In genomic region chr22:23912293-23912903, GRCh38 we compare ENCODE assay signal across 2 cellular contexts.
TF ChIP-seq lines count a peak whose summit lies in the region.

No MANE protein-coding gene starts in this region.

TF ChIP-seq in HCT116, 20 proteins besides CTCF, POLR2A, EP300 and RAD21:
- no peak for TF ChIP-seq REST (IDR thresholded peaks at IDR 0.05; ENCODE audit: low read depth)
- no peak for TF ChIP-seq CBX3 (IDR thresholded peaks at IDR 0.05; ENCODE audit: low read depth)
- TF ChIP-seq ZBTB33 (IDR thresholded peaks at IDR 0.05; ENCODE audit: extremely low read depth, insufficient replicate concordance, low read length): no peak
- no peak for TF ChIP-seq SIN3A (IDR thresholded peaks at IDR 0.05; ENCODE audit: low read depth)
- TF ChIP-seq TCF7L2 (IDR thresholded peaks at IDR 0.05; ENCODE audit: borderline replicate concordance, extremely low read depth, insufficient read depth, insufficient read length): no peak
- TF ChIP-seq JUND (IDR thresholded peaks at IDR 0.05): no peak
TF ChIP-seq in HCT116: peak in this region for 0.

TF ChIP-seq in HepG2, 621 proteins besides CTCF, POLR2A, EP300 and RAD21:
- no peak for TF ChIP-seq SKI (IDR thresholded peaks at IDR 0.05; ENCODE audit: partially characterized antibody)
- TF ChIP-seq ZNF234 (CRISPR knock-in tag; conservative IDR thresholded peaks at IDR 0.05): no peak
- no peak for TF ChIP-seq HDAC6 (IDR thresholded peaks at IDR 0.05; ENCODE audit: low read depth, low read length)
- TF ChIP-seq SMAD3 (CRISPR knock-in tag; IDR thresholded peaks at IDR 0.05): no peak
- TF ChIP-seq PHF20 (CRISPR knock-in tag; IDR thresholded peaks at IDR 0.05): no peak
- no peak for TF ChIP-seq MEF2D (CRISPR knock-in tag; IDR thresholded peaks at IDR 0.05)
- no peak for TF ChIP-seq HIC2 (CRISPR knock-in tag; IDR thresholded peaks at IDR 0.05; ENCODE audit: low read depth)
- no peak for TF ChIP-seq ZBTB10 (CRISPR knock-in tag; IDR thresholded peaks at IDR 0.05; ENCODE audit: borderline replicate concordance)
- no peak for TF ChIP-seq ZNF775 (CRISPR knock-in tag; IDR thresholded peaks at IDR 0.05; ENCODE audit: borderline replicate concordance)
- no peak for TF ChIP-seq ZSCAN31 (CRISPR knock-in tag; IDR thresholded peaks at IDR 0.05; ENCODE audit: low read depth)
- no peak for TF ChIP-seq ZNF343 (CRISPR knock-in tag; IDR thresholded peaks at IDR 0.05)
- no peak for TF ChIP-seq ONECUT2 (CRISPR knock-in tag; IDR thresholded peaks at IDR 0.05)
- no peak for TF ChIP-seq SUZ12 (IDR thresholded peaks at IDR 0.05; ENCODE audit: low read depth, low read length)
- no peak for TF ChIP-seq NCOA2 (CRISPR knock-in tag; IDR thresholded peaks at IDR 0.05)
- TF ChIP-seq ZNF20 (CRISPR knock-in tag; IDR thresholded peaks at IDR 0.05): no peak
